23 cellular contexts compared by ENCODE assay signal in genomic region chr10:62640386-62640785, GRCh38.
A peak's percentile ranks its signal among the peaks of the same experiment; 100 is the strongest.
DNase-seq lines count a peak whose midpoint lies in the region; ATAC-seq, FAIRE-seq and TF ChIP-seq lines count a peak whose summit lies in the region.
"Had no signal": no experiment of that assay in that cellular context is flagged by ENCODE, and none has a peak within 500 bp of the region (broad histone marks: within the 10 kb centered on the region; RNA-seq: fewer than 3 reads in every experiment).

No MANE protein-coding gene starts in this region.

- dilution Hi-C loops in IMR-90 (cut with HindIII; ENCODE audit: low sequenced_read_pairs, unreplicated experiment) = no loop called here

- no peak overlapping the region for H3K18ac ChIP-seq in IMR-90 (ENCODE audit: low read depth, low read length)

- H3K9me3 Mint-ChIP-seq in activated CD4-positive, alpha-beta T cell treated with anti-CD3 and anti-CD28 coated beads for 36 hours (ENCODE audit: low read depth) = no peaks in the 10 kb centered on the region
- H3K9me3 Mint-ChIP-seq: activated naive CD4-positive, alpha-beta T cell treated with anti-CD3 and anti-CD28 coated beads, Interleukin-2, amount 50 U/mL, for 24 hours; activated T-cell treated with anti-CD3 and anti-CD28 coated beads, Interleukin-2, amount 50 U/mL, for 24 hours had no signal

- H2BK5ac ChIP-seq in IMR-90 (ENCODE audit: low read depth, low read length, poor library complexity, severe bottlenecking) = no peak overlapping the region

- no peaks in the 10 kb centered on the region; the same call in 1 of the 2 replicates for H3K9me1 ChIP-seq in IMR-90 (ENCODE audit: insufficient read depth, low read length)

- H3K4me1 ChIP-seq in IMR-90 (ENCODE audit: control insufficient read depth, insufficient read depth, low read length) (peaks cover 4% of the 10 kb centered on the region; the same call in 1 of the 2 replicates), osteoblast (ENCODE audit: insufficient read depth, low read length) (peaks cover 27% of the 10 kb centered on the region), gastrocnemius medialis (no peaks in the 10 kb centered on the region)
- H3K4me1 ChIP-seq: pancreas had no signal

- TF ChIP-seq POLR2A in IMR-90 (IDR thresholded peaks at IDR 0.05; ENCODE audit: low read depth, low read length) = no peak
- no peak for TF ChIP-seq POLR2A in gastrocnemius medialis (IDR thresholded peaks at IDR 0.05)

- H3K79me1 ChIP-seq in IMR-90 (ENCODE audit: low read depth in 1 of 2, low read length in 2 of 2) = no peaks in the 10 kb centered on the region

- H2AK9ac ChIP-seq in IMR-90 (replicated peaks; ENCODE audit: low read depth, low read length, poor library complexity) = peak overlapping the region; percentile 37

- H2AK5ac ChIP-seq in IMR-90 (ENCODE audit: low read depth, low read length) = no peak overlapping the region

- no peak overlapping the region for H2BK15ac ChIP-seq in IMR-90 (ENCODE audit: low read depth, low read length)

- H3K23ac ChIP-seq in IMR-90 (ENCODE audit: low read depth, low read length) = no peak overlapping the region

- no peaks in the 10 kb centered on the region for H3K27me3 ChIP-seq in IMR-90 (ENCODE audit: control insufficient read depth, insufficient read depth, low read length)
- H3K27me3 ChIP-seq in bronchial epithelial cell (ENCODE audit: control insufficient read depth, insufficient read depth, low read length) = no peaks in the 10 kb centered on the region
- no peaks in the 10 kb centered on the region for H3K27me3 ChIP-seq in osteoblast (ENCODE audit: insufficient read depth, low read length)
- no peaks in the 10 kb centered on the region for H3K27me3 ChIP-seq in gastrocnemius medialis
- H3K27me3 ChIP-seq: esophagus muscularis mucosa, pancreas had no signal

- H4K8ac ChIP-seq in IMR-90 (ENCODE audit: low read depth in 2 of 2, low read length in 2 of 2) = no peak overlapping the region

- POLR2A ChIA-PET in activated CD4-positive, alpha-beta T cell treated with anti-CD3 and anti-CD28 coated beads for 36 hours (lab: Charles Lee) = no interaction called here
- POLR2A ChIA-PET in IMR-90 (lab: Charles Lee; ENCODE audit: unreplicated experiment) = no interaction called here

- H3K4ac ChIP-seq in IMR-90 (ENCODE audit: low read depth, low read length) = no peak overlapping the region

- H3K27me3 Mint-ChIP-seq in activated CD4-positive, alpha-beta T cell treated with anti-CD3 and anti-CD28 coated beads for 36 hours = no peaks in the 10 kb centered on the region
- H3K27me3 Mint-ChIP-seq: activated naive CD4-positive, alpha-beta T cell treated with anti-CD3 and anti-CD28 coated beads, Interleukin-2, amount 50 U/mL, for 24 hours; activated T-cell treated with anti-CD3 and anti-CD28 coated beads, Interleukin-2, amount 50 U/mL, for 24 hours had no signal

- H3K9ac ChIP-seq in IMR-90 (ENCODE audit: low read depth, low read length) = no peak overlapping the region

- H3K79me2 ChIP-seq in osteoblast (ENCODE audit: insufficient read depth, low read length) = no peaks in the 10 kb centered on the region

- no peaks in the 10 kb centered on the region for H3K36me3 ChIP-seq in IMR-90 (ENCODE audit: control insufficient read depth, insufficient read depth, low read length)
- H3K36me3 ChIP-seq in bronchial epithelial cell (ENCODE audit: control insufficient read depth, insufficient read depth, low read length) = no peaks in the 10 kb centered on the region
- no peaks in the 10 kb centered on the region for H3K36me3 ChIP-seq in osteoblast (ENCODE audit: insufficient read depth, low read length)
- H3K36me3 ChIP-seq in gastrocnemius medialis = no peaks in the 10 kb centered on the region
- H3K36me3 ChIP-seq: esophagus muscularis mucosa, pancreas had no signal

- H3K56ac ChIP-seq in IMR-90 (ENCODE audit: extremely low read depth, insufficient read depth, low read length) = no peak overlapping the region

- H3K14ac ChIP-seq in IMR-90 (replicated peaks; ENCODE audit: low read depth, low read length) = no peak overlapping the region

- intact Hi-C loops in activated CD4-positive, alpha-beta T cell treated with anti-CD3 and anti-CD28 coated beads for 36 hours (cut with DNase I, micrococcal nuclease) = no loop called here
- intact Hi-C loops in IMR-90 (cut with micrococcal nuclease) = no loop called here
- intact Hi-C loops in gastrocnemius medialis (cut with DNase I; ENCODE audit: low total_unique reads) = no loop called here

- H3K36me3 Mint-ChIP-seq in activated CD4-positive, alpha-beta T cell treated with anti-CD3 and anti-CD28 coated beads for 36 hours (ENCODE audit: low read depth) = no peaks in the 10 kb centered on the region
- H3K36me3 Mint-ChIP-seq: activated naive CD4-positive, alpha-beta T cell treated with anti-CD3 and anti-CD28 coated beads, Interleukin-2, amount 50 U/mL, for 24 hours had no signal

- H4K91ac ChIP-seq in IMR-90 (ENCODE audit: insufficient read depth, low read depth, low read length) = no peak overlapping the region

- in situ Hi-C loops in IMR-90 (cut with MboI; ENCODE audit: low sequenced_read_pairs) = no loop called here
- in situ Hi-C loops in gastrocnemius medialis (cut with MboI; ENCODE audit: low sequenced_read_pairs in 4 of 4) = no loop called here

- CTCF ChIA-PET in activated CD4-positive, alpha-beta T cell treated with anti-CD3 and anti-CD28 coated beads for 36 hours (lab: Charles Lee) = interaction anchor here (0.9 to 1.1 kb wide), 3 partner anchors 9 to 178 kb away, joined by 3 to 7 read pairs (median 5); no protein-coding TSS in a partner anchor
- CTCF ChIA-PET in IMR-90 (lab: Yijun Ruan, JAX) = interaction anchor here (0.9 kb wide), 1 partner anchor 14 kb away, joined by 3 read pairs; no protein-coding TSS in a partner anchor

- no CpG with 5 or more reads among the region's 1 CpG for WGBS in IMR-90 (ENCODE audit: extremely low coverage in 2 of 2, insufficient read length in 1 of 2), 2 experiments

- H4K20me1 ChIP-seq in IMR-90 (ENCODE audit: insufficient read depth, low read length) (no peaks in the 10 kb centered on the region), osteoblast (ENCODE audit: insufficient read depth, low read length) (no peaks in the 10 kb centered on the region)

- DNase-seq in activated CD4-positive, alpha-beta T cell treated with anti-CD3 and anti-CD28 coated beads for 36 hours = peak; percentile 19
- DNase-seq in activated CD4-positive, alpha-beta T cell treated with anti-CD3 and anti-CD28 coated beads for 1 hour = no peak
- DNase-seq in IMR-90 (peak; percentile 57), bronchial epithelial cell (ENCODE audit: low read depth) (peak; percentile 43), osteoblast (ENCODE audit: insufficient read length, low spot score, missing footprints) (peak; percentile 69), T1000 (lab: John Stamatoyannopoulos, UW) (no peak), globus pallidus (ENCODE audit: low spot score) (no peak), gastrocnemius medialis (no peak)
- DNase-seq: activated CD4-positive, alpha-beta T cell treated with anti-CD3 and anti-CD28 coated beads for 48 hours; activated T-cell treated with anti-CD3 and anti-CD28 coated beads, Interleukin-2, amount 50 U/mL, for 24 hours; DMS79; KG1; NCI-H1417; NCI-H226; NK-92 treated with Interleukin-12 subunit alpha and Interleukin-12 subunit beta, amount 100 ng/mL, for 24 hours; pancreas; SIG-M5; stimulated activated CD4-positive, alpha-beta T cell treated with anti-CD3 and anti-CD28 coated beads, Interleukin-4, amount 100 ng/mL, for 24 hours; stimulated activated CD8-positive, alpha-beta memory T cell treated with anti-CD3 and anti-CD28 coated beads, Interleukin-4, amount 100 ng/mL, for 48 hours had no signal

- peaks cover 28% of the 10 kb centered on the region for H3K4me1 Mint-ChIP-seq in activated CD4-positive, alpha-beta T cell treated with anti-CD3 and anti-CD28 coated beads for 36 hours

- H2BK120ac ChIP-seq in IMR-90 (ENCODE audit: low read depth, low read length) = no peak overlapping the region

- FAIRE-seq in bronchial epithelial cell (lab: Jason Lieb, UNC) = no peak
- FAIRE-seq: pancreas had no signal

- no peak overlapping the region for H4K5ac ChIP-seq in IMR-90 (ENCODE audit: low read depth, low read length)

- no peak overlapping the region for H3K4me2 ChIP-seq in IMR-90 (ENCODE audit: low read depth, low read length)
- no peak overlapping the region for H3K4me2 ChIP-seq in osteoblast (ENCODE audit: insufficient read depth, low read length)

- H3K27ac ChIP-seq in IMR-90 (ENCODE audit: insufficient read depth, low read length) (no peak overlapping the region), osteoblast (ENCODE audit: low read depth, low read length) (no peak overlapping the region), gastrocnemius medialis (no peak overlapping the region)
- H3K27ac ChIP-seq: 22Rv1, C4-2B, esophagus muscularis mucosa, pancreas had no signal

- H3K4me3 ChIP-seq in IMR-90 (ENCODE audit: insufficient read depth, low read depth, low read length) (no peak overlapping the region), bronchial epithelial cell (ENCODE audit: low read depth, low read length) (no peak overlapping the region), osteoblast (ENCODE audit: insufficient read depth, low read length) (no peak overlapping the region), gastrocnemius medialis (no peak overlapping the region)
- H3K4me3 ChIP-seq: esophagus muscularis mucosa, pancreas had no signal

- no peak overlapping the region for H3K27ac Mint-ChIP-seq in activated CD4-positive, alpha-beta T cell treated with anti-CD3 and anti-CD28 coated beads for 36 hours
- H3K27ac Mint-ChIP-seq: activated naive CD4-positive, alpha-beta T cell treated with anti-CD3 and anti-CD28 coated beads, Interleukin-2, amount 50 U/mL, for 24 hours; activated T-cell treated with anti-CD3 and anti-CD28 coated beads, Interleukin-2, amount 50 U/mL, for 24 hours had no signal

- TF ChIP-seq CTCF in IMR-90 (conservative IDR thresholded peaks at IDR 0.05; ENCODE audit: low read depth, low read length) = no peak
- TF ChIP-seq CTCF in bronchial epithelial cell (IDR thresholded peaks at IDR 0.05; ENCODE audit: insufficient read depth, low read length, severe bottlenecking) = no peak
- no peak for TF ChIP-seq CTCF in osteoblast (IDR thresholded peaks at IDR 0.05; ENCODE audit: extremely low read depth, low read depth, low read length)
- no peak for TF ChIP-seq CTCF in gastrocnemius medialis (IDR thresholded peaks at IDR 0.05 in 4 of 5, conservative IDR thresholded peaks at IDR 0.05 in 1 of 5)

- H2AFZ ChIP-seq in IMR-90 (replicated peaks; ENCODE audit: low read length, poor library complexity) (peak overlapping the region; percentile 37), osteoblast (ENCODE audit: low read length) (peak overlapping the region; percentile 67)

- BruUV-seq in IMR-90 (replicated peaks; lab: Mats Ljungman, UMichigan) = no TSS peak

- no peak overlapping the region for H2BK20ac ChIP-seq in IMR-90 (ENCODE audit: low read depth, low read length)

- TF ChIP-seq RAD21 in IMR-90 (IDR thresholded peaks at IDR 0.05; ENCODE audit: low read length) = no peak

- ATAC-seq in activated CD4-positive, alpha-beta T cell treated with anti-CD3 and anti-CD28 coated beads for 36 hours = no peak
- ATAC-seq in IMR-90 (ENCODE audit: low read depth) (no peak), gastrocnemius medialis (no peak)

- H3K9me3 ChIP-seq in IMR-90 (ENCODE audit: control insufficient read depth, insufficient read depth, low read length) (no peaks in the 10 kb centered on the region), osteoblast (ENCODE audit: low read depth, low read length) (no peaks in the 10 kb centered on the region), gastrocnemius medialis (no peaks in the 10 kb centered on the region)
- H3K9me3 ChIP-seq: esophagus muscularis mucosa, pancreas had no signal

- H3K4me3 Mint-ChIP-seq in activated CD4-positive, alpha-beta T cell treated with anti-CD3 and anti-CD28 coated beads for 36 hours = no peak overlapping the region
- H3K4me3 Mint-ChIP-seq: activated naive CD4-positive, alpha-beta T cell treated with anti-CD3 and anti-CD28 coated beads, Interleukin-2, amount 50 U/mL, for 24 hours; activated T-cell treated with anti-CD3 and anti-CD28 coated beads, Interleukin-2, amount 50 U/mL, for 24 hours had no signal

Comparison
In these comparisons a context has a peak if more than half of its experiments do, and no peak if none do; other contexts are left out.
1. DNase-seq: peak in activated CD4-positive, alpha-beta T cell treated with anti-CD3 and anti-CD28 coated beads for 36 hours (single experiment), IMR-90 (single experiment), bronchial epithelial cell (single experiment) and osteoblast (single experiment); none in activated CD4-positive, alpha-beta T cell treated with anti-CD3 and anti-CD28 coated beads for 1 hour (single experiment), T1000 (single experiment), globus pallidus (single experiment) and gastrocnemius medialis (0 of 2).